In genomic region chr17:6936370-6937028, GRCh38 we compare ENCODE assay signal across 8 cellular contexts. TPM values are rescaled to one million over a fixed set of nuclear protein-coding genes. Genes with fewer than 3 reads are reported as not detected.
DNase-seq lines count a peak whose midpoint lies in the region; ATAC-seq, FAIRE-seq and TF ChIP-seq lines count a peak whose summit lies in the region.

No MANE protein-coding gene starts in this region.

- TF ChIP-seq CTCF in AG04449 (IDR thresholded peaks at IDR 0.05; ENCODE audit: insufficient read depth, low read length, missing control alignments) (no peak), LNCaP clone FGC (IDR thresholded peaks at IDR 0.05; ENCODE audit: control insufficient read depth, extremely low read depth, insufficient read depth) (no peak), bronchial epithelial cell (IDR thresholded peaks at IDR 0.05; ENCODE audit: insufficient read depth, low read length, severe bottlenecking) (no peak)

- H3K36me3 ChIP-seq in bronchial epithelial cell (ENCODE audit: control insufficient read depth, insufficient read depth, low read length): no peaks in the 10 kb centered on the region

- ATAC-seq in HG03457 (IDR thresholded peaks at IDR 0.05; ENCODE audit: unreplicated experiment) (no peak), HG02798 (IDR thresholded peaks at IDR 0.05; ENCODE audit: poor library complexity, unreplicated experiment) (no peak)

- H3K4me3 ChIP-seq in AG04449 (ENCODE audit: low read depth, low read length): peak overlapping the region; percentile 41
- H3K4me3 ChIP-seq in LNCaP clone FGC (ENCODE audit: low read depth, low read length): peak overlapping the region; percentile 41
- peak overlapping the region; percentile 18 for H3K4me3 ChIP-seq in bronchial epithelial cell (ENCODE audit: low read depth, low read length)

- H3K27me3 ChIP-seq in bronchial epithelial cell (ENCODE audit: control insufficient read depth, insufficient read depth, low read length): no peaks in the 10 kb centered on the region

- no peak for DNase-seq in AG04449 (ENCODE audit: low read depth, low spot score)
- no peak for DNase-seq in LNCaP clone FGC (ENCODE audit: low read depth)
- DNase-seq in bronchial epithelial cell (ENCODE audit: low read depth): no peak
- DNase-seq in lung microvascular endothelial cell (ENCODE audit: low read depth in 2 of 2): peak; percentile 54 to 73
- no peak for DNase-seq in NCI-H2029 (lab: John Stamatoyannopoulos, UW)
- DNase-seq in DMS53 (lab: John Stamatoyannopoulos, UW): no peak

- POLR2A ChIA-PET in AG04449 (lab: Yijun Ruan, JAX): no interaction called here

- FAIRE-seq in bronchial epithelial cell (lab: Jason Lieb, UNC): no peak

- CTCF ChIA-PET in AG04449 (lab: Yijun Ruan, JAX): interaction anchor here (1.3 to 2.1 kb wide), 2 partner anchors 22 to 25 kb away, joined by 5 to 7 read pairs; no protein-coding TSS in a partner anchor

RNA-seq across cellular contexts. Expression of gene ALOX12, which starts 59.4 kb away (rescaled TPM):
- total RNA-seq in bronchial epithelial cell: 0.26 and 1.2 TPM in 2 replicates
- total RNA-seq in lung microvascular endothelial cell: not detected in 2 replicates

Comparison
In these comparisons a context has a peak if more than half of its experiments do, and no peak if none do; other contexts are left out.
1. DNase-seq: peak in lung microvascular endothelial cell (2 of 2); none in AG04449 (single experiment), LNCaP clone FGC (single experiment), bronchial epithelial cell (single experiment), NCI-H2029 (single experiment) and DMS53 (single experiment).
2. Peak in every context shown above with its lines, with median percentiles within 50 percentile points of each other: H3K4me3 ChIP-seq.